ENCODE assay signal across 24 cellular contexts in genomic region chr5:144131256-144131655, GRCh38.
"Had no signal": no experiment of that assay in that cellular context is flagged by ENCODE, and none has a peak within 500 bp of the region (broad histone marks: within the 10 kb centered on the region; RNA-seq: fewer than 3 reads in every experiment).

No MANE protein-coding gene starts in this region.

- H3K4me1 Mint-ChIP-seq: activated CD4-positive, alpha-beta T cell treated with anti-CD3 and anti-CD28 coated beads, Interleukin-2, amount 10 ng/mL, durations not matched to agents 7 days and 5 days; activated CD8-positive, alpha-beta memory T cell treated with anti-CD3 and anti-CD28 coated beads, Interleukin-2, amount 10 ng/mL, durations not matched to agents 7 days and 5 days; activated naive CD8-positive, alpha-beta T cell treated with anti-CD3 and anti-CD28 coated beads, Interleukin-2, amount 50 U/mL, for 24 hours had no signal

- H3K27ac Mint-ChIP-seq: activated CD4-positive, alpha-beta T cell treated with anti-CD3 and anti-CD28 coated beads, Interleukin-2, amount 10 ng/mL, durations not matched to agents 7 days and 5 days; activated CD8-positive, alpha-beta memory T cell treated with anti-CD3 and anti-CD28 coated beads, Interleukin-2, amount 10 ng/mL, durations not matched to agents 7 days and 5 days; activated CD8-positive, alpha-beta T cell treated with anti-CD3 and anti-CD28 coated beads for 36 hours; activated naive CD8-positive, alpha-beta T cell treated with anti-CD3 and anti-CD28 coated beads, Interleukin-2, amount 50 U/mL, for 24 hours; dendritic cell treated with granulocyte-macrophage colony-stimulating factor and Interleukin-4, amounts not matched to agents 40 ng/mL and 50 ng/mL, for 4 days; naive thymus-derived CD4-positive, alpha-beta T cell; stimulated activated naive B cell treated with anti-CD40 and anti-IgM and Interleukin-4, amounts not matched to agents 10 μg/mL and 1 μg/mL and 100 μg/mL, for 72 hours had no signal

- H3K27me3 Mint-ChIP-seq: activated CD8-positive, alpha-beta T cell treated with anti-CD3 and anti-CD28 coated beads for 36 hours; dendritic cell treated with granulocyte-macrophage colony-stimulating factor and Interleukin-4, amounts not matched to agents 40 ng/mL and 50 ng/mL, for 4 days had no signal

- H3K4me3 Mint-ChIP-seq: activated CD4-positive, alpha-beta T cell treated with anti-CD3 and anti-CD28 coated beads, Interleukin-2, amount 10 ng/mL, durations not matched to agents 7 days and 5 days; activated CD8-positive, alpha-beta memory T cell treated with anti-CD3 and anti-CD28 coated beads, Interleukin-2, amount 10 ng/mL, durations not matched to agents 7 days and 5 days; activated CD8-positive, alpha-beta T cell treated with anti-CD3 and anti-CD28 coated beads for 36 hours; activated naive CD8-positive, alpha-beta T cell treated with anti-CD3 and anti-CD28 coated beads, Interleukin-2, amount 50 U/mL, for 24 hours; brain; dendritic cell treated with granulocyte-macrophage colony-stimulating factor and Interleukin-4, amounts not matched to agents 40 ng/mL and 50 ng/mL, for 4 days; naive thymus-derived CD4-positive, alpha-beta T cell; stimulated activated naive B cell treated with anti-CD40 and anti-IgM and Interleukin-4, amounts not matched to agents 10 μg/mL and 1 μg/mL and 100 μg/mL, for 72 hours had no signal

- H3K36me3 ChIP-seq: ovary, prostate gland, transverse colon, uterus had no signal

- H3K9me3 Mint-ChIP-seq: activated CD4-positive, alpha-beta T cell treated with anti-CD3 and anti-CD28 coated beads, Interleukin-2, amount 10 ng/mL, durations not matched to agents 7 days and 5 days; activated CD8-positive, alpha-beta T cell treated with anti-CD3 and anti-CD28 coated beads for 36 hours; activated naive CD8-positive, alpha-beta T cell treated with anti-CD3 and anti-CD28 coated beads, Interleukin-2, amount 50 U/mL, for 24 hours; brain; dendritic cell treated with granulocyte-macrophage colony-stimulating factor and Interleukin-4, amounts not matched to agents 40 ng/mL and 50 ng/mL, for 4 days; naive thymus-derived CD4-positive, alpha-beta T cell; stimulated activated naive B cell treated with anti-CD40 and anti-IgM and Interleukin-4, amounts not matched to agents 10 μg/mL and 1 μg/mL and 100 μg/mL, for 72 hours had no signal

- H3K27ac ChIP-seq: ovary, prostate gland, transverse colon, uterus had no signal

- H3K36me3 Mint-ChIP-seq: activated CD8-positive, alpha-beta memory T cell treated with anti-CD3 and anti-CD28 coated beads, Interleukin-2, amount 10 ng/mL, durations not matched to agents 7 days and 5 days; brain; naive thymus-derived CD4-positive, alpha-beta T cell; stimulated activated naive B cell treated with anti-CD40 and anti-IgM and Interleukin-4, amounts not matched to agents 10 μg/mL and 1 μg/mL and 100 μg/mL, for 72 hours had no signal

- H3K9me3 ChIP-seq: ovary, prostate gland, transverse colon, uterus had no signal

- H3K27me3 ChIP-seq: ovary, transverse colon, uterus had no signal

- DNase-seq: activated CD4-positive, alpha-beta T cell treated with anti-CD3 and anti-CD28 coated beads, Interleukin-2, amount 10 ng/mL, durations not matched to agents 7 days and 5 days; activated CD8-positive, alpha-beta memory T cell treated with anti-CD3 and anti-CD28 coated beads, Interleukin-2, amount 10 ng/mL, durations not matched to agents 7 days and 5 days; activated CD8-positive, alpha-beta T cell treated with anti-CD3 and anti-CD28 coated beads for 36 hours; activated effector memory CD4-positive, alpha-beta T cell treated with anti-CD3 and anti-CD28 coated beads, Interleukin-2, amount 50 U/mL, for 16 hours; activated naive CD4-positive, alpha-beta T cell treated with anti-CD3 and anti-CD28 coated beads, Interleukin-2, amount 50 U/mL, for 16 hours; activated naive CD8-positive, alpha-beta T cell treated with anti-CD3 and anti-CD28 coated beads, Interleukin-2, amount 50 U/mL, for 24 hours; activated T-cell treated with anti-CD3 and anti-CD28 coated beads for 4 hours; anterior cingulate cortex; caudate nucleus; effector CD4-positive, alpha-beta T cell; kidney; naive thymus-derived CD4-positive, alpha-beta T cell; ovary; stimulated activated CD4-positive, alpha-beta T cell treated with anti-CD3 and anti-CD28 coated beads, Interleukin-2, amount 100 ng/mL, for 48 hours; stimulated activated CD8-positive, alpha-beta memory T cell treated with anti-CD3 and anti-CD28 coated beads, Interleukin-4, amount 100 ng/mL, for 48 hours; stimulated activated naive B cell treated with anti-CD40 and anti-IgM and Interleukin-4, amounts not matched to agents 10 μg/mL and 1 μg/mL and 100 μg/mL, for 72 hours; T-helper 9 cell; transverse colon; uterus had no signal

- FAIRE-seq: endometrium, kidney had no signal

- H3K4me1 ChIP-seq: prostate gland, transverse colon, uterus had no signal

- H3K4me3 ChIP-seq: lung, ovary, prostate gland, transverse colon, uterus had no signal

- ATAC-seq: activated CD8-positive, alpha-beta memory T cell treated with anti-CD3 and anti-CD28 coated beads, Interleukin-2, amount 10 ng/mL, durations not matched to agents 7 days and 5 days; activated CD8-positive, alpha-beta T cell treated with anti-CD3 and anti-CD28 coated beads for 36 hours; activated naive CD8-positive, alpha-beta T cell treated with anti-CD3 and anti-CD28 coated beads, Interleukin-2, amount 50 U/mL, for 24 hours; naive thymus-derived CD4-positive, alpha-beta T cell; stimulated activated naive B cell treated with anti-CD40 and anti-IgM and Interleukin-4, amounts not matched to agents 10 μg/mL and 1 μg/mL and 100 μg/mL, for 72 hours had no signal
